In genomic region chr6:158561938-158562337, GRCh38 we compare ENCODE assay signal across 1 cellular context.
TF ChIP-seq lines count a peak whose summit lies in the region.

No MANE protein-coding gene starts in this region.

TF ChIP-seq in IMR-90, 13 proteins besides CTCF, POLR2A, EP300 and RAD21 (continued from another document):
- TF ChIP-seq ELK1 (IDR thresholded peaks at IDR 0.05; ENCODE audit: borderline replicate concordance, low read depth, low read length) (no peak), RCOR1 (IDR thresholded peaks at IDR 0.05; ENCODE audit: insufficient replicate concordance, low read length) (no peak), SMC3 (IDR thresholded peaks at IDR 0.05; ENCODE audit: low read depth, low read length) (no peak), MAZ (IDR thresholded peaks at IDR 0.05; ENCODE audit: borderline replicate concordance, low read depth, low read length) (no peak), RFX5 (IDR thresholded peaks at IDR 0.05; ENCODE audit: low read depth, low read length) (no peak), NFE2L2 (IDR thresholded peaks at IDR 0.05; ENCODE audit: low read depth, low read length) (no peak), BHLHE40 (IDR thresholded peaks at IDR 0.05; ENCODE audit: low read depth, low read length) (no peak), MAFK (IDR thresholded peaks at IDR 0.05; ENCODE audit: low read depth, low read length) (no peak), FOS (IDR thresholded peaks at IDR 0.05; ENCODE audit: low read depth, low read length) (no peak)
TF ChIP-seq in IMR-90: peak in this region for 0.
